In genomic region chr13:75481176-75482069, GRCh38 we compare ENCODE assay signal across 8 cellular contexts. TPM values are rescaled to one million over a fixed set of nuclear protein-coding genes. Genes with fewer than 3 reads are reported as not detected.
DNase-seq lines count a peak whose midpoint lies in the region; ATAC-seq, FAIRE-seq and TF ChIP-seq lines count a peak whose summit lies in the region.

No MANE protein-coding gene starts in this region.

- CTCF ChIA-PET in MCF 10A (lab: Yijun Ruan, JAX), result interaction anchor here (0.5 to 10.0 kb wide), 29 partner anchors 9 to 347 kb away, joined by 3 to 176 read pairs (median 5); no protein-coding TSS in a partner anchor

- in situ Hi-C loops in SK-MEL-5 (cut with HindIII; ENCODE audit: low pct_unique_long_range_greater_than_20kb, low sequenced_read_pairs), result loop anchor here (10.0 kb wide), 1 partner anchor 47 kb away; no protein-coding TSS in a partner anchor

- H4K20me1 ChIP-seq in keratinocyte (ENCODE audit: control insufficient read depth, extremely low read depth, insufficient read depth, low read length), result no peaks in the 10 kb centered on the region

- no peaks in the 10 kb centered on the region for H3K9me3 ChIP-seq in keratinocyte (ENCODE audit: control insufficient read depth, low read depth, low read length)

- peak; percentile 25 for ATAC-seq in GM19438 (IDR thresholded peaks at IDR 0.05; ENCODE audit: low read depth, unreplicated experiment)
- ATAC-seq in HG03439 (IDR thresholded peaks at IDR 0.05; ENCODE audit: unreplicated experiment), result peak; percentile 34

- no peaks in the 10 kb centered on the region for H3K27me3 ChIP-seq in keratinocyte (ENCODE audit: control insufficient read depth, extremely low read depth, insufficient read depth, low read length)

- no peak overlapping the region for H3K27ac Mint-ChIP-seq in MCF 10A (ENCODE audit: low read depth, unreplicated experiment)

- BruUV-seq in MCF 10A (replicated peaks; lab: Mats Ljungman, UMichigan), result no TSS peak

- TF ChIP-seq CTCF in MCF 10A (IDR thresholded peaks at IDR 0.05; ENCODE audit: unreplicated experiment), result no peak
- no peak for TF ChIP-seq CTCF in keratinocyte (optimal IDR thresholded peaks at IDR 0.05 in 1 of 3, IDR thresholded peaks at IDR 0.05 in 1 of 3, conservative IDR thresholded peaks at IDR 0.05 in 1 of 3; ENCODE audit: extremely low read depth in 1 of 3, insufficient read depth in 2 of 3, low read length in 3 of 3)

- no peaks in the 10 kb centered on the region for H3K36me3 Mint-ChIP-seq in MCF 10A (ENCODE audit: insufficient read depth, unreplicated experiment)

- H3K4me1 Mint-ChIP-seq in MCF 10A (ENCODE audit: insufficient read depth, unreplicated experiment), result no peaks in the 10 kb centered on the region

- DNase-seq in COR-L47 (lab: John Stamatoyannopoulos, UW), result peak; percentile 51
- DNase-seq in SK-MEL-5 (ENCODE audit: low read depth, low spot score), result peak; percentile 26
- DNase-seq in MCF 10A (ENCODE audit: unreplicated experiment), result peak; percentile 36
- no peak for DNase-seq in keratinocyte (ENCODE audit: low read depth, low spot score)
- DNase-seq in stimulated activated CD4-positive, alpha-beta T cell treated with anti-CD3 and anti-CD28 coated beads, Interleukin-1b, Interleukin-23, amount 100 ng/mL, for 48 hours, result peak; percentile 13
- no peak for DNase-seq in T1000 (lab: John Stamatoyannopoulos, UW)

- H3K4me3 ChIP-seq in keratinocyte (ENCODE audit: control insufficient read depth in 2 of 3, extremely low read depth in 1 of 3, insufficient read depth in 2 of 3, low read depth in 1 of 3, low read length in 3 of 3), result peak overlapping the region; percentile 78 to 84 (median 81)

- H3K9me1 ChIP-seq in keratinocyte (ENCODE audit: control insufficient read depth, extremely low read depth, insufficient read depth, low read length), result no peaks in the 10 kb centered on the region

- H3K4me1 ChIP-seq in keratinocyte (ENCODE audit: control insufficient read depth, extremely low read depth, insufficient read depth, low read length), result peaks cover 26% of the 10 kb centered on the region

- H3K36me3 ChIP-seq in keratinocyte (ENCODE audit: control insufficient read depth in 2 of 2, extremely low read depth in 1 of 2, insufficient read depth in 2 of 2, low read length in 2 of 2), result no peaks in the 10 kb centered on the region

- H3K27ac ChIP-seq in keratinocyte (ENCODE audit: control insufficient read depth, insufficient read depth, low read length), result peak overlapping the region; percentile 51

- peak overlapping the region; percentile 86 for H2AFZ ChIP-seq in keratinocyte (ENCODE audit: control insufficient read depth, low read length)

- no peaks in the 10 kb centered on the region for H3K27me3 Mint-ChIP-seq in MCF 10A (ENCODE audit: insufficient read depth, unreplicated experiment)

- no peaks in the 10 kb centered on the region for H3K9me3 Mint-ChIP-seq in MCF 10A (ENCODE audit: unreplicated experiment)

- H3K9ac ChIP-seq in keratinocyte (ENCODE audit: control insufficient read depth, extremely low read depth, insufficient read depth, low read length), result peak overlapping the region; percentile 76

- no peak for FAIRE-seq in keratinocyte (lab: Jason Lieb, UNC)

- H3K79me2 ChIP-seq in keratinocyte (ENCODE audit: control insufficient read depth, insufficient read depth, low read length), result peaks cover 35% of the 10 kb centered on the region

- peak overlapping the region; percentile 82 for H3K4me2 ChIP-seq in keratinocyte (ENCODE audit: control insufficient read depth, extremely low read depth, insufficient read depth, low read depth, low read length)

- POLR2A ChIA-PET in MCF 10A (lab: Yijun Ruan, JAX), result interaction anchor here (0.6 to 6.3 kb wide), 21 partner anchors 14 to 1351 kb away, joined by 3 to 40 read pairs (median 6); partner anchors contain the start of gene UCHL3

- peak overlapping the region; percentile 81 for H3K4me3 Mint-ChIP-seq in MCF 10A (ENCODE audit: unreplicated experiment)

- dilution Hi-C loops in keratinocyte (cut with MboI; ENCODE audit: extremely low pct_ligation_motif_present, low sequenced_read_pairs), result no loop called here

- intact Hi-C loops in MCF 10A (cut with micrococcal nuclease), result loop anchor here (1.0 to 10.0 kb wide), 4 partner anchors 65 to 227 kb away; partner anchors contain the start of gene UCHL3

RNA-seq across cellular contexts. Expression of gene TBC1D4, which starts 0.5 kb away (rescaled TPM):
- total RNA-seq in SK-MEL-5 (2014; rRNA removed; shearing (Covaris generic)), result 36.9 and 39.2 TPM in 2 replicates
- polyA plus RNA-seq in SK-MEL-5 (2015; cell fraction: cytosol; rRNA removed), result 34.2 and 46.6 TPM in 2 replicates
- polyA plus RNA-seq in SK-MEL-5 (2015; cell fraction: nucleus; rRNA removed), result 74.9 and 97.7 TPM in 2 replicates
- 6.6 and 9.3 TPM in 2 replicates for total RNA-seq in MCF 10A (2022)
- polyA plus RNA-seq in keratinocyte, result 14.2 to 18.7 TPM (median 16.6 TPM) in 3 replicates
- polyA plus RNA-seq in keratinocyte (2011; ENCODE audit: low read depth), result 30.1 TPM
- 10.9 and 11.1 TPM in 2 replicates for polyA plus RNA-seq in keratinocyte (2011; cell fraction: cytosol; rRNA removed)
- 22.4 and 24.4 TPM in 2 replicates for polyA plus RNA-seq in keratinocyte (2011; cell fraction: nucleus; rRNA removed)
- polyA plus RNA-seq in keratinocyte (2012; ENCODE audit: low replicate concordance), result 6.7 and 11.5 TPM in 2 replicates
- 23.7 to 36.2 TPM (median 32.1 TPM) in 3 replicates for polyA minus RNA-seq in keratinocyte
- polyA minus RNA-seq in keratinocyte (2011; cell fraction: cytosol; rRNA and poly(A)+ RNA removed), result 21.7 TPM
- 34.5 and 37.9 TPM in 2 replicates for polyA minus RNA-seq in keratinocyte (2011; cell fraction: nucleus; rRNA and poly(A)+ RNA removed)

RNA-seq across cellular contexts. Expression of gene COMMD6, which starts 56.2 kb away (rescaled TPM):
- total RNA-seq in SK-MEL-5 (2014; rRNA removed; shearing (Covaris generic)), result 214 TPM in 2 replicates
- 21.4 and 68.6 TPM in 2 replicates for polyA plus RNA-seq in SK-MEL-5 (2015; cell fraction: cytosol; rRNA removed)
- 25.5 and 34.8 TPM in 2 replicates for polyA plus RNA-seq in SK-MEL-5 (2015; cell fraction: nucleus; rRNA removed)
- 132 TPM in 2 replicates for total RNA-seq in MCF 10A (2022)
- polyA plus RNA-seq in keratinocyte, result 96.8 to 451 TPM (median 403 TPM) in 3 replicates
- polyA plus RNA-seq in keratinocyte (2011; ENCODE audit: low read depth), result 115 TPM
- polyA plus RNA-seq in keratinocyte (2011; cell fraction: cytosol; rRNA removed), result 151 and 315 TPM in 2 replicates
- 32.0 and 43.2 TPM in 2 replicates for polyA plus RNA-seq in keratinocyte (2011; cell fraction: nucleus; rRNA removed)
- polyA plus RNA-seq in keratinocyte (2012; ENCODE audit: low replicate concordance), result 262 and 285 TPM in 2 replicates
- 18.9 to 44.8 TPM (median 26.9 TPM) in 3 replicates for polyA minus RNA-seq in keratinocyte
- 37.4 TPM for polyA minus RNA-seq in keratinocyte (2011; cell fraction: cytosol; rRNA and poly(A)+ RNA removed)
- 13.9 and 21.6 TPM in 2 replicates for polyA minus RNA-seq in keratinocyte (2011; cell fraction: nucleus; rRNA and poly(A)+ RNA removed)

Comparison
In these comparisons a context has a peak if more than half of its experiments do, and no peak if none do; other contexts are left out.
1. DNase-seq: peak in COR-L47 (single experiment), SK-MEL-5 (single experiment), MCF 10A (single experiment) and stimulated activated CD4-positive, alpha-beta T cell treated with anti-CD3 and anti-CD28 coated beads, Interleukin-1b, Interleukin-23, amount 100 ng/mL, for 48 hours (single experiment); none in keratinocyte (single experiment) and T1000 (single experiment).